9 cellular contexts compared by ENCODE assay signal in genomic region chr1:25795955-25796806, GRCh38. TPM values are rescaled to one million over a fixed set of nuclear protein-coding genes. Genes with fewer than 3 reads are reported as not detected.
A peak's percentile ranks its signal among the peaks of the same experiment; 100 is the strongest.
DNase-seq lines count a peak whose midpoint lies in the region; ATAC-seq and TF ChIP-seq lines count a peak whose summit lies in the region.
"Had no signal": no experiment of that assay in that cellular context is flagged by ENCODE, and none has a peak within 500 bp of the region (broad histone marks: within the 10 kb centered on the region; RNA-seq: fewer than 3 reads in every experiment).

No MANE protein-coding gene starts in this region.

- TF ChIP-seq POLR2A in gastrocnemius medialis (IDR thresholded peaks at IDR 0.05) (peak; percentile 23 to 39), uterus (IDR thresholded peaks at IDR 0.05) (no peak)

- intact Hi-C loops in gastrocnemius medialis (cut with DNase I; ENCODE audit: low total_unique reads) = loop anchor here (1.0 to 2.0 kb wide), 4 partner anchors 25 to 188 kb away; no protein-coding TSS in a partner anchor
- intact Hi-C loops in uterus (cut with DNase I; ENCODE audit: low total_unique reads) = loop anchor here (5.0 kb wide), 1 partner anchor 184 kb away; no protein-coding TSS in a partner anchor

- CTCF ChIA-PET in T-cell (lab: Charles Lee) = interaction anchor here (0.9 to 1.8 kb wide), 4 partner anchors 21 to 177 kb away, joined by 3 to 5 read pairs (median 4); no protein-coding TSS in a partner anchor

- DNase-seq in DMS153 (lab: John Stamatoyannopoulos, UW) = peak; percentile 70
- no peak for DNase-seq in DMS153 treated with DMSO at 0.1 percent for 48 hours (lab: John Stamatoyannopoulos, UW; ENCODE audit: unreplicated experiment)
- DNase-seq in T-cell = peak in 31 of 34 experiments; percentile 25 to 77 (median 56)
- DNase-seq in effector CD8-positive, alpha-beta T cell (lab: John Stamatoyannopoulos, UW) = peak; percentile 41
- DNase-seq in gastrocnemius medialis = peak; percentile 78 to 89
- DNase-seq in ACHN = no peak
- DNase-seq in AG20443 (ENCODE audit: low spot score) = no peak
- DNase-seq in uterus = no peak

- in situ Hi-C loops in gastrocnemius medialis (cut with MboI; ENCODE audit: low sequenced_read_pairs in 4 of 4) = loop anchor here in 3 of 4 donors (5.0 kb wide), 1 partner anchor 184 kb away; no protein-coding TSS in a partner anchor
- in situ Hi-C loops in ACHN (cut with HindIII; ENCODE audit: low pct_ligation_motif_present, low pct_unique_long_range_greater_than_20kb, low sequenced_read_pairs) = no loop called here

- H3K9me3 Mint-ChIP-seq in T-cell = no peaks in the 10 kb centered on the region

- peak overlapping the region; percentile 88 to 91 (median 90) for H3K27ac ChIP-seq in gastrocnemius medialis
- H3K27ac ChIP-seq in uterus = no peak overlapping the region
- H3K27ac ChIP-seq: cardiac muscle cell had no signal

- ATAC-seq in T-cell (replicated peaks in 1 of 4) (peak; percentile 61 to 84 (median 68)), gastrocnemius medialis (peak; percentile 81 to 83)

- H3K4me1 Mint-ChIP-seq in T-cell = peaks cover 58 to 69% (median 60%) of the 10 kb centered on the region in 3 donors

- no peaks in the 10 kb centered on the region for H3K27me3 Mint-ChIP-seq in T-cell

- no peak for TF ChIP-seq CTCF in gastrocnemius medialis (IDR thresholded peaks at IDR 0.05 in 4 of 5, conservative IDR thresholded peaks at IDR 0.05 in 1 of 5)
- TF ChIP-seq CTCF in uterus (IDR thresholded peaks at IDR 0.05) = no peak

- POLR2A ChIA-PET in T-cell (lab: Charles Lee) = interaction anchor here in 1 of 2 donors (0.5 kb wide), 1 partner anchor 11 kb away, joined by 5 read pairs; no protein-coding TSS in a partner anchor

- H3K27me3 ChIP-seq in gastrocnemius medialis (no peaks in the 10 kb centered on the region), uterus (no peaks in the 10 kb centered on the region)
- H3K27me3 ChIP-seq: cardiac muscle cell had no signal

- H3K36me3 ChIP-seq in gastrocnemius medialis = no peaks in the 10 kb centered on the region
- no peaks in the 10 kb centered on the region for H3K36me3 ChIP-seq in uterus
- H3K36me3 ChIP-seq: cardiac muscle cell had no signal

- H3K4me1 ChIP-seq in gastrocnemius medialis (peaks cover 45 to 57% of the 10 kb centered on the region in 2 donors), uterus (no peaks in the 10 kb centered on the region)

- H3K27ac Mint-ChIP-seq in T-cell = peak overlapping the region; percentile 93 to 96

- H3K4me3 Mint-ChIP-seq in T-cell = peak overlapping the region; percentile 53 to 75 (median 67)

- H3K4me3 ChIP-seq in gastrocnemius medialis = peak overlapping the region; percentile 19 to 38 (median 36)
- no peak overlapping the region for H3K4me3 ChIP-seq in uterus
- H3K4me3 ChIP-seq: cardiac muscle cell had no signal

- peaks cover 3% of the 10 kb centered on the region for H3K36me3 Mint-ChIP-seq in T-cell

- H3K9me3 ChIP-seq in gastrocnemius medialis (no peaks in the 10 kb centered on the region), uterus (no peaks in the 10 kb centered on the region)

RNA-seq across cellular contexts. Expression of gene SELENON, which starts 3.8 kb away (rescaled TPM):
- total RNA-seq in T-cell = 10 to 100 TPM; 22.4 to 28.9 (median 25.9) TPM
- 10 to 100 TPM; 20.0 to 51.0 (median 43.3) TPM for total RNA-seq in gastrocnemius medialis
- total RNA-seq in uterus = 10 to 100 TPM in 2 of 4 donors, 1 to 10 TPM in 2; 9.0 to 94.0 (median 18.0) TPM

RNA-seq across cellular contexts. Expression of gene MTFR1L, which starts 23.6 kb away (rescaled TPM):
- total RNA-seq in T-cell (10 to 100 TPM; 39.6 to 48.1 (median 41.6) TPM), gastrocnemius medialis (100 to 1,000 TPM; 123 to 186 (median 170) TPM), uterus (100 to 1,000 TPM in 1 of 4 donors, 10 to 100 TPM in 3; 51.5 to 106 (median 63.7) TPM)

Comparison
In these comparisons a context has a peak if more than half of its experiments do, and no peak if none do; other contexts are left out.
1. DNase-seq: peak in DMS153 (single experiment), T-cell (31 of 34), effector CD8-positive, alpha-beta T cell (single experiment) and gastrocnemius medialis (2 of 2); none in DMS153 treated with DMSO at 0.1 percent for 48 hours (single experiment), ACHN (single experiment), AG20443 (single experiment) and uterus (0 of 2).
2. H3K27ac ChIP-seq: peak in gastrocnemius medialis (4 of 4); none in uterus (0 of 2).
3. H3K4me3 ChIP-seq: peak in gastrocnemius medialis (4 of 4); none in uterus (0 of 2).
4. POLR2A ChIP-seq: peak in gastrocnemius medialis (2 of 2); none in uterus (0 of 2).